ENCODE assay signal across 11 cellular contexts in genomic region chrX:55008571-55009358, GRCh38. TPM values are rescaled to one million over a fixed set of nuclear protein-coding genes. Genes with fewer than 3 reads are reported as not detected.
DNase-seq lines count a peak whose midpoint lies in the region; ATAC-seq and TF ChIP-seq lines count a peak whose summit lies in the region.
"Had no signal": no experiment of that assay in that cellular context is flagged by ENCODE, and none has a peak within 500 bp of the region (broad histone marks: within the 10 kb centered on the region; RNA-seq: fewer than 3 reads in every experiment).

No MANE protein-coding gene starts in this region.

- H3K27me3 ChIP-seq in PC-3 (ENCODE audit: low read length) (no peaks in the 10 kb centered on the region), smooth muscle cell (ENCODE audit: low read depth) (no peaks in the 10 kb centered on the region)

- H3K36me3 ChIP-seq in PC-3 (ENCODE audit: low read depth, low read length), result peaks cover 26% of the 10 kb centered on the region
- no peaks in the 10 kb centered on the region for H3K36me3 ChIP-seq in smooth muscle cell (ENCODE audit: low read depth)

- POLR2A ChIA-PET in PC-3 (lab: Charles Lee; ENCODE audit: unreplicated experiment), result interaction anchor here (1.2 kb wide), 1 partner anchor 9 kb away, joined by 6 read pairs; no protein-coding TSS in a partner anchor

- CTCF ChIA-PET in PC-3 (lab: Charles Lee), result interaction anchor here (0.6 kb wide), 1 partner anchor 897 kb away, joined by 3 read pairs; no protein-coding TSS in a partner anchor

- H4K20me1 ChIP-seq in PC-3 (ENCODE audit: low read length) (no peaks in the 10 kb centered on the region), smooth muscle cell (ENCODE audit: low read depth) (no peaks in the 10 kb centered on the region)

- H3K4me1 ChIP-seq in PC-3 (ENCODE audit: insufficient read depth, low read length), result peaks cover 59% of the 10 kb centered on the region
- H3K4me1 ChIP-seq in smooth muscle cell (ENCODE audit: low read depth), result no peaks in the 10 kb centered on the region

- BruUV-seq in PC-3 (replicated peaks; lab: Mats Ljungman, UMichigan), result TSS peak; percentile 19

- H3K9me2 ChIP-seq in PC-3 (replicated peaks; ENCODE audit: low read length), result no peaks in the 10 kb centered on the region

- peak; percentile 5 for DNase-seq in DMS53 (lab: John Stamatoyannopoulos, UW)
- no peak for DNase-seq in DMS53 treated with DMSO at 0.1 percent for 48 hours (lab: John Stamatoyannopoulos, UW; ENCODE audit: unreplicated experiment)
- peak; percentile 96 for DNase-seq in PC-3
- peak; percentile 40 for DNase-seq in fibroblast of mammary gland (ENCODE audit: low read depth)
- no peak for DNase-seq in smooth muscle cell (lab: John Stamatoyannopoulos, UW; ENCODE audit: unreplicated experiment)
- no peak for DNase-seq in activated CD4-positive, alpha-beta T cell treated with anti-CD3 and anti-CD28 coated beads, Interleukin-2, amount 50 U/mL, for 1 hour
- no peak for DNase-seq in HPDE6-E6E7 (ENCODE audit: extremely low spot score)
- DNase-seq in COR-L47 (lab: John Stamatoyannopoulos, UW), result no peak
- DNase-seq: activated CD8-positive, alpha-beta memory T cell treated with anti-CD3 and anti-CD28 coated beads, Interleukin-2, amount 50 U/mL, for 4 hours; NCI-H2029 treated with DMSO at 0.1 percent for 48 hours had no signal

- intact Hi-C loops in PC-3 (cut with micrococcal nuclease), result loop anchor here (10.0 kb wide), 2 partner anchors 204 to 964 kb away; partner anchors contain the start of genes MAGED2 and PHF8

- H3K4me3 ChIP-seq in PC-3 (ENCODE audit: low read length), result no peak overlapping the region
- no peak overlapping the region for H3K4me3 ChIP-seq in fibroblast of mammary gland (ENCODE audit: control insufficient read depth, low read depth, low read length)
- H3K4me3 ChIP-seq in smooth muscle cell, result no peak overlapping the region

- TF ChIP-seq CTCF in PC-3 (conservative IDR thresholded peaks at IDR 0.05; ENCODE audit: low read depth, low read length) (no peak), fibroblast of mammary gland (conservative IDR thresholded peaks at IDR 0.05; ENCODE audit: control insufficient read depth, insufficient read depth, low read depth, low read length) (no peak), smooth muscle cell (IDR thresholded peaks at IDR 0.05; ENCODE audit: borderline replicate concordance, insufficient read depth, poor library complexity, severe bottlenecking) (no peak)

- H3K9ac ChIP-seq in PC-3 (ENCODE audit: low read length), result peak overlapping the region; percentile 84
- H3K9ac ChIP-seq in smooth muscle cell (ENCODE audit: low read depth), result no peak overlapping the region

- WGBS in smooth muscle cell (ENCODE audit: low lambda C conversion rate), result 54% methylated on average over 9 of the region's 9 CpGs

- peaks cover 20% of the 10 kb centered on the region for H3K79me2 ChIP-seq in PC-3 (ENCODE audit: low read length)
- H3K79me2 ChIP-seq in smooth muscle cell (ENCODE audit: low read depth), result no peaks in the 10 kb centered on the region

- peak; percentile 62 for ATAC-seq in PC-3

- H3K4me2 ChIP-seq in PC-3 (ENCODE audit: low read length) (peak overlapping the region; percentile 71), smooth muscle cell (no peak overlapping the region)

- no peaks in the 10 kb centered on the region for H3K9me3 ChIP-seq in PC-3 (ENCODE audit: low read length)
- no peaks in the 10 kb centered on the region for H3K9me3 ChIP-seq in smooth muscle cell (replicated peaks; ENCODE audit: low read depth)

- H3F3A ChIP-seq in PC-3 (ENCODE audit: low read length, unreplicated experiment) (peaks cover 5% of the 10 kb centered on the region), smooth muscle cell (ENCODE audit: low read depth) (no peaks in the 10 kb centered on the region)

- no peak overlapping the region for H2AFZ ChIP-seq in PC-3 (ENCODE audit: low read length)
- no peak overlapping the region for H2AFZ ChIP-seq in smooth muscle cell (ENCODE audit: low read depth)

- H3K27ac ChIP-seq in PC-3 (ENCODE audit: low read length), result peak overlapping the region; percentile 100
- peak overlapping the region; percentile 76 for H3K27ac ChIP-seq in smooth muscle cell (ENCODE audit: low read depth)
- H3K27ac ChIP-seq: 22Rv1 had no signal

RNA-seq across cellular contexts. Expression of gene APEX2, which starts 8.6 kb away (rescaled TPM):
- total RNA-seq in PC-3 (2014; rRNA removed) (24.7 and 30.9 TPM in 2 replicates), smooth muscle cell (9.3 and 16.5 TPM in 2 replicates)
- 16.1 and 22.5 TPM in 2 replicates for polyA plus RNA-seq in smooth muscle cell

RNA-seq across cellular contexts. Expression of gene PFKFB1, which starts 14.8 kb away (rescaled TPM):
- total RNA-seq in PC-3 (2014; rRNA removed) (0.22 and 1.1 TPM in 2 replicates), smooth muscle cell (not detected in 2 replicates)
- polyA plus RNA-seq in smooth muscle cell, result 0.37 and 0.42 TPM in 2 replicates

RNA-seq across cellular contexts. Expression of gene ALAS2, which starts 22.0 kb away (rescaled TPM):
- not detected in 2 replicates for total RNA-seq in PC-3 (2014; rRNA removed)
- total RNA-seq in smooth muscle cell, result not detected in 2 replicates
- not detected in 2 replicates for polyA plus RNA-seq in smooth muscle cell

Comparison
In these comparisons a context has a peak if more than half of its experiments do, and no peak if none do; other contexts are left out.
1. DNase-seq: peak in DMS53 (single experiment), PC-3 (single experiment) and fibroblast of mammary gland (single experiment); none in DMS53 treated with DMSO at 0.1 percent for 48 hours (single experiment), smooth muscle cell (single experiment), activated CD4-positive, alpha-beta T cell treated with anti-CD3 and anti-CD28 coated beads, Interleukin-2, amount 50 U/mL, for 1 hour (single experiment), HPDE6-E6E7 (single experiment) and COR-L47 (single experiment).